11 cellular contexts compared by ENCODE assay signal in the genomic region with DNA sequence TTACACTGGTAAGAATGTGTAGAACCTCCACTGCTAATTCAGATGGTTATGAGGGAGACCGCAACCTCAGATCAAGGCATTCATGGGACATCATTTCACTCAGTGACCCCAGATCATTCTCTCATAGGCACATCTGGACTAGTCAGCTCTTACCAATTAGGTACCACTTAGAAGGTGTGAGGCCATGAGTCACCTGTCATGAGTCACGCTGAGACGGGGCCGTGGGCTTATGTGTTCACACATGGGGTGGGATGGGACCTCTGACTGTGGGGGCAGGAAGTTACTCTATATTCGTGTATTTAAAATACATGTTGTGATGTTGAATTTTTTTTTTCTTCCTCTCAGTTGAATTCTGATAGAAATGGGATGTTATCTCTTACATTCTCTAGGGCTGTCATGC. TPM values are rescaled to one million over a fixed set of nuclear protein-coding genes. Genes with fewer than 3 reads are reported as not detected.
DNase-seq lines count a peak whose midpoint lies in the region; ATAC-seq and TF ChIP-seq lines count a peak whose summit lies in the region.
"Had no signal": no experiment of that assay in that cellular context is flagged by ENCODE, and none has a peak within 500 bp of the region (broad histone marks: within the 10 kb centered on the region; RNA-seq: fewer than 3 reads in every experiment).

No MANE protein-coding gene starts in this region.

- no peak for TF ChIP-seq RAD21 in HCT116 (IDR thresholded peaks at IDR 0.05; ENCODE audit: low read depth)

- H3K36me3 ChIP-seq in HCT116 (ENCODE audit: control insufficient read depth in 1 of 2, insufficient read depth in 2 of 2, low read length in 2 of 2) (no peaks in the 10 kb centered on the region), testis (ENCODE audit: low read depth, missing control alignments) (no peaks in the 10 kb centered on the region)
- H3K36me3 ChIP-seq: cardiac muscle cell had no signal

- peaks cover 14% of the 10 kb centered on the region for H3K4me1 Mint-ChIP-seq in activated CD4-positive, alpha-beta memory T cell treated with anti-CD3 and anti-CD28 coated beads for 36 hours (ENCODE audit: low read depth)
- peaks cover 8% of the 10 kb centered on the region for H3K4me1 Mint-ChIP-seq in type B pancreatic cell (ENCODE audit: unreplicated experiment)

- H3K4me1 ChIP-seq in HCT116 (ENCODE audit: control insufficient read depth in 1 of 2, insufficient read depth in 2 of 2, low read length in 2 of 2) (peaks cover 0 to 7% of the 10 kb centered on the region in 2 experiments; a peak in 2 of 4 replicates), testis (no peaks in the 10 kb centered on the region)

- no peak overlapping the region for H3K9ac ChIP-seq in HCT116 (ENCODE audit: low read length)

- 91 to 96% methylated on average over 5 of the region's 5 CpGs for WGBS in testis, 2 donors

- POLR2A ChIA-PET in HCT116 (lab: Charles Lee), result no interaction called here
- POLR2A ChIA-PET in activated CD4-positive, alpha-beta memory T cell treated with anti-CD3 and anti-CD28 coated beads for 36 hours (lab: Charles Lee), result interaction anchor here (0.6 kb wide), 1 partner anchor 859 kb away, joined by 3 read pairs; no protein-coding TSS in a partner anchor

- H3K9me3 ChIP-seq in HCT116 (ENCODE audit: control insufficient read depth in 1 of 2, insufficient read depth in 1 of 2, low read depth in 1 of 2, low read length in 2 of 2) (no peaks in the 10 kb centered on the region), testis (no peaks in the 10 kb centered on the region)

- no peak overlapping the region for H2AFZ ChIP-seq in HCT116 (ENCODE audit: low read depth, low read length, poor library complexity, severe bottlenecking)

- H3K27ac ChIP-seq in HCT116 (ENCODE audit: low read depth, low read length) (no peak overlapping the region), testis (no peak overlapping the region)
- H3K27ac ChIP-seq: cardiac muscle cell had no signal

- TF ChIP-seq POLR2A in HCT116 (IDR thresholded peaks at IDR 0.05; ENCODE audit: borderline replicate concordance, extremely low read depth, insufficient read depth, insufficient read length), result no peak
- TF ChIP-seq POLR2A in testis (IDR thresholded peaks at IDR 0.05), result no peak

- H3K4me3 ChIP-seq in HCT116 (replicated peaks in 1 of 2; ENCODE audit: low read depth in 1 of 2, low read length in 2 of 2) (no peak overlapping the region), epithelial cell of esophagus (ENCODE audit: low read length) (no peak overlapping the region), testis (no peak overlapping the region)
- H3K4me3 ChIP-seq: cardiac muscle cell had no signal

- no peaks in the 10 kb centered on the region for H3K27me3 ChIP-seq in HCT116 (ENCODE audit: insufficient read depth, low read length)
- no peaks in the 10 kb centered on the region for H3K27me3 ChIP-seq in testis
- H3K27me3 ChIP-seq: cardiac muscle cell had no signal

- CTCF ChIA-PET in HCT116 (lab: Charles Lee), result interaction anchor here (0.8 to 2.7 kb wide), 2 partner anchors 11 to 59 kb away, joined by 3 to 8 read pairs; no protein-coding TSS in a partner anchor
- CTCF ChIA-PET in activated CD4-positive, alpha-beta memory T cell treated with anti-CD3 and anti-CD28 coated beads for 36 hours (lab: Charles Lee), result interaction anchor here (1.5 to 4.1 kb wide), 2 partner anchors 11 to 22 kb away, joined by 5 to 24 read pairs; no protein-coding TSS in a partner anchor

- ATAC-seq in HCT116 (no peak; the same call in 1 of the 2 replicates), GM18511 (IDR thresholded peaks at IDR 0.05; ENCODE audit: unreplicated experiment) (no peak)
- ATAC-seq: Panc1 had no signal

- no TSS peak for BruUV-seq in HCT116 (replicated peaks; lab: Mats Ljungman, UMichigan)

- no peak for DNase-seq in HCT116 (ENCODE audit: low read depth, low spot score)
- peak; percentile 78 for DNase-seq in activated CD4-positive, alpha-beta memory T cell treated with anti-CD3 and anti-CD28 coated beads for 36 hours
- peak; percentile 83 for DNase-seq in epithelial cell of esophagus (ENCODE audit: low read depth)
- DNase-seq in stimulated activated CD4-positive, alpha-beta T cell treated with anti-CD3 and anti-CD28 coated beads, TNF-alpha, amount 100 ng/mL, for 24 hours (ENCODE audit: low read depth in 3 of 3), result peak; percentile 25 to 66 (median 38)
- no peak for DNase-seq in testis
- DNase-seq in 8988T, result no peak
- DNase-seq in type B pancreatic cell (ENCODE audit: extremely low spot score, unreplicated experiment), result no peak
- DNase-seq: Calu3 had no signal

- TF ChIP-seq CTCF in HCT116 (IDR thresholded peaks at IDR 0.05 in 2 of 3, conservative IDR thresholded peaks at IDR 0.05 in 1 of 3; ENCODE audit: borderline replicate concordance in 1 of 3, insufficient read depth in 1 of 3, low read depth in 2 of 3, low read length in 2 of 3) (no peak), epithelial cell of esophagus (IDR thresholded peaks at IDR 0.05; ENCODE audit: insufficient read depth, low read depth, low read length, missing control alignments) (no peak), testis (IDR thresholded peaks at IDR 0.05) (no peak), type B pancreatic cell (conservative IDR thresholded peaks at IDR 0.05) (no peak)

- peaks cover 4% of the 10 kb centered on the region for H3K27me3 Mint-ChIP-seq in activated CD4-positive, alpha-beta memory T cell treated with anti-CD3 and anti-CD28 coated beads for 36 hours
- peaks cover 12% of the 10 kb centered on the region for H3K27me3 Mint-ChIP-seq in type B pancreatic cell

- H3K9me2 ChIP-seq in HCT116 (ENCODE audit: insufficient read depth), result no peaks in the 10 kb centered on the region

- no peaks in the 10 kb centered on the region for H3K36me3 Mint-ChIP-seq in activated CD4-positive, alpha-beta memory T cell treated with anti-CD3 and anti-CD28 coated beads for 36 hours
- H3K36me3 Mint-ChIP-seq in type B pancreatic cell, result no peaks in the 10 kb centered on the region

- RAD21 ChIA-PET in HCT116 (lab: Charles Lee; ENCODE audit: low non-redundant PET in 1 of 2, low total read pairs in 2 of 2, uncharacterized antibody in 2 of 2, unreplicated experiment in 2 of 2), result no interaction called here

- H3K27ac Mint-ChIP-seq in activated CD4-positive, alpha-beta memory T cell treated with anti-CD3 and anti-CD28 coated beads for 36 hours, result peak overlapping the region; percentile 14
- H3K27ac Mint-ChIP-seq in type B pancreatic cell, result no peak overlapping the region

- H3K4me3 Mint-ChIP-seq in activated CD4-positive, alpha-beta memory T cell treated with anti-CD3 and anti-CD28 coated beads for 36 hours, result no peak overlapping the region
- no peak overlapping the region for H3K4me3 Mint-ChIP-seq in type B pancreatic cell

- intact Hi-C loops in HCT116 (cut with micrococcal nuclease), result no loop called here
- intact Hi-C loops in activated CD4-positive, alpha-beta memory T cell treated with anti-CD3 and anti-CD28 coated beads for 36 hours (cut with micrococcal nuclease), result no loop called here
- intact Hi-C loops in testis (cut with DNase I; ENCODE audit: low total_unique reads), result no loop called here

- H4K20me1 ChIP-seq in HCT116 (ENCODE audit: insufficient read depth), result no peaks in the 10 kb centered on the region

- H3K79me2 ChIP-seq in HCT116 (ENCODE audit: insufficient read depth, low read length), result no peaks in the 10 kb centered on the region

- H3K9me3 Mint-ChIP-seq in activated CD4-positive, alpha-beta memory T cell treated with anti-CD3 and anti-CD28 coated beads for 36 hours, result no peaks in the 10 kb centered on the region
- H3K9me3 Mint-ChIP-seq in type B pancreatic cell, result no peaks in the 10 kb centered on the region

- no peak overlapping the region for H3K4me2 ChIP-seq in HCT116 (ENCODE audit: low read length)

TF ChIP-seq in HCT116, 20 proteins besides CTCF, POLR2A, EP300 and RAD21 (continues in another document):
- TF ChIP-seq CBX3 (IDR thresholded peaks at IDR 0.05; ENCODE audit: low read depth), result no peak
- no peak for TF ChIP-seq EZH2phosphoT487 (IDR thresholded peaks at IDR 0.05; ENCODE audit: borderline replicate concordance)
- TF ChIP-seq FOSL1 (IDR thresholded peaks at IDR 0.05; ENCODE audit: low read depth), result peak; percentile 66
- TF ChIP-seq, protein P1, sequence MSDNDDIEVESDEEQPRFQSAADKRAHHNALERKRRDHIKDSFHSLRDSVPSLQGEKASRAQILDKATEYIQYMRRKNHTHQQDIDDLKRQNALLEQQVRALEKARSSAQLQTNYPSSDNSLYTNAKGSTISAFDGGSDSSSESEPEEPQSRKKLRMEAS (IDR thresholded peaks at IDR 0.05), result 0 out of 2 replicates have a peak, but pooled peaks have one; percentile 16
- no peak for TF ChIP-seq ZFX (IDR thresholded peaks at IDR 0.05)
- no peak for TF ChIP-seq YY1 (IDR thresholded peaks at IDR 0.05; ENCODE audit: extremely low read depth, insufficient replicate concordance, low read depth, low read length)
- no peak for TF ChIP-seq CEBPB (IDR thresholded peaks at IDR 0.05; ENCODE audit: low read depth)
- no peak for TF ChIP-seq ZNF274 (IDR thresholded peaks at IDR 0.05; ENCODE audit: low read depth, low read length)
- TF ChIP-seq JUND (IDR thresholded peaks at IDR 0.05), result peak; percentile 40; the same call in 1 of the 2 replicates
- no peak for TF ChIP-seq TCF7L2 (IDR thresholded peaks at IDR 0.05; ENCODE audit: borderline replicate concordance, extremely low read depth, insufficient read depth, insufficient read length)
- no peak for TF ChIP-seq SIN3A (IDR thresholded peaks at IDR 0.05; ENCODE audit: low read depth)
- no peak for TF ChIP-seq POLR2AphosphoS5 (IDR thresholded peaks at IDR 0.05; ENCODE audit: low read depth, low read length)

RNA-seq across cellular contexts. Expression of gene CCDC92, which starts 55.9 kb away (rescaled TPM):
- total RNA-seq in HCT116 (2021; ENCODE audit: unreplicated experiment), result 9.7 TPM
- 7.9 and 9.0 TPM in 2 replicates for polyA plus RNA-seq in HCT116 (2012)
- 10 to 100 TPM; 11.4 to 11.7 TPM for total RNA-seq in activated CD4-positive, alpha-beta memory T cell treated with anti-CD3 and anti-CD28 coated beads for 36 hours
- total RNA-seq in testis, result 10 to 100 TPM; 63.6 to 79.1 TPM
- polyA plus RNA-seq in testis (ENCODE audit: insufficient read depth, low read depth, low replicate concordance), result 140 TPM
- total RNA-seq in type B pancreatic cell (ENCODE audit: low replicate concordance), result 22.4 and 22.9 TPM in 2 replicates

RNA-seq across cellular contexts. Expression of gene ZNF664, which starts 56.3 kb away (rescaled TPM):
- 124 TPM for total RNA-seq in HCT116 (2021; ENCODE audit: unreplicated experiment)
- polyA plus RNA-seq in HCT116 (2012), result 44.8 and 48.7 TPM in 2 replicates
- total RNA-seq in activated CD4-positive, alpha-beta memory T cell treated with anti-CD3 and anti-CD28 coated beads for 36 hours, result 10 to 100 TPM; 53.2 to 56.9 TPM
- total RNA-seq in testis, result 10 to 100 TPM; 55.9 to 69.6 TPM
- 63.4 TPM for polyA plus RNA-seq in testis (ENCODE audit: insufficient read depth, low read depth, low replicate concordance)
- 140 and 149 TPM in 2 replicates for total RNA-seq in type B pancreatic cell (ENCODE audit: low replicate concordance)

Comparison
In these comparisons a context has a peak if more than half of its experiments do, and no peak if none do; other contexts are left out.
1. DNase-seq: peak in activated CD4-positive, alpha-beta memory T cell treated with anti-CD3 and anti-CD28 coated beads for 36 hours (single experiment), epithelial cell of esophagus (single experiment) and stimulated activated CD4-positive, alpha-beta T cell treated with anti-CD3 and anti-CD28 coated beads, TNF-alpha, amount 100 ng/mL, for 24 hours (3 of 3); none in HCT116 (single experiment), testis (single experiment), 8988T (single experiment) and type B pancreatic cell (single experiment).